28 cellular contexts compared by ENCODE assay signal in the genomic region with DNA sequence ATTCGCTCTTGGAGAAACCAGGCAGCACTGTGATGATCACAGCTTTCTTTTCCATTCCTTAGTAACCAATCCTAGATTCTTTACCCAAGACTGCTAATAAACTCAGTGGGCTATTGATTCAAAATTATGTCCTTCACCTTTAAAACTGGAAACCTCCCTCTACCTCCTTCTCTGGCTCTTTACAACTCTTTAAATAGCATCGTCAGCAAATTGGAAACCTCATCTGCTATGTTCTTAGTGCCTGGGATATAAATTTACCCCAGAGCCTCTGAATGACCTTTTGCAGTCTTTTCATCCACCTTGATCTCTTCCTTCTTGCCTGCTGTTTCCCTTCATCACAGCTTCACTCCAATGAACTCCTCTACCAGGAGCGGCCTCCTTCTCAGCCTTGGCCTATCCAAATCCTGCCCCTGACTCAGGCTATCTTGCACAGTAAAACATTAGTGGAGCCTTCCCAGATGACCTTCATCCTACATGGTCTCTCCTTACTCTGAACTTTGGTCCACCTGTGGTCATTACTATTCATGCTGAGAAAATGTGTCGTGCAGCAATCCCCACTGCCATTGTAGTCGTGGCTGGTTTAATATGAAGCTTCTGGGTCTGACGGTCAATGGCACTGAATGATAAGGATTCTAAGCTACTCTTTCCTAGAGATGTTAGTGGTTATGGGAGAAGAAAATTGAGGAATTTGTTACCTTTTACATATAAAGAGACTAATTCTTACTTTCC.
"Had no signal": no experiment of that assay in that cellular context is flagged by ENCODE, and none has a peak within 500 bp of the region (broad histone marks: within the 10 kb centered on the region; RNA-seq: fewer than 3 reads in every experiment).

No MANE protein-coding gene starts in this region.

- H3K36me3 ChIP-seq: ascending aorta, brain microvascular endothelial cell, esophagus squamous epithelium had no signal

- H3K4me3 ChIP-seq: ascending aorta, coronary artery, dorsolateral prefrontal cortex, esophagus squamous epithelium had no signal

- H3K27ac Mint-ChIP-seq: activated CD4-positive, alpha-beta memory T cell treated with anti-CD3 and anti-CD28 coated beads for 36 hours; activated CD4-positive, alpha-beta T cell treated with anti-CD3 and anti-CD28 coated beads for 36 hours; activated CD4-positive, alpha-beta T cell treated with anti-CD3 and anti-CD28 coated beads, Interleukin-2, amount 10 ng/mL, durations not matched to agents 24 days and 14 days; activated CD8-positive, alpha-beta memory T cell treated with anti-CD3 and anti-CD28 coated beads, Interleukin-2, amount 10 ng/mL, durations not matched to agents 7 days and 5 days; activated CD8-positive, alpha-beta T cell treated with anti-CD3 and anti-CD28 coated beads, Interleukin-2, amount 10 ng/mL, durations not matched to agents 7 days and 5 days; activated naive CD4-positive, alpha-beta T cell treated with anti-CD3 and anti-CD28 coated beads for 36 hours; activated naive CD4-positive, alpha-beta T cell treated with anti-CD3 and anti-CD28 coated beads, Interleukin-2, amount 50 U/mL, for 24 hours; activated naive CD8-positive, alpha-beta T cell treated with anti-CD3 and anti-CD28 coated beads for 36 hours; activated T-helper 1 cell treated with anti-CD3 and anti-CD28 coated beads, Interleukin-12 subunit alpha, Interleukin-12 subunit beta, Interleukin-2, Interleukin-4 antibody, amounts not matched to agents 30 ng/mL and 10 ng/mL and 1 ng/mL, durations not matched to agents 14 hours and 24 hours and 36 hours; activated T-helper 2 cell treated with anti-CD3 and anti-CD28 coated beads, Interferon-gamma antibody, Interleukin-2, Interleukin-4, amounts not matched to agents 10 μg/mL and 5 μg/mL and 100 μg/mL, durations not matched to agents 14 hours and 24 hours and 36 hours; dendritic cell treated with granulocyte-macrophage colony-stimulating factor and Interleukin-4, amounts not matched to agents 40 ng/mL and 50 ng/mL, for 4 days; effector memory CD8-positive, alpha-beta T cell had no signal

- H3K4me3 Mint-ChIP-seq: activated CD4-positive, alpha-beta memory T cell treated with anti-CD3 and anti-CD28 coated beads for 36 hours; activated CD4-positive, alpha-beta T cell treated with anti-CD3 and anti-CD28 coated beads for 36 hours; activated CD4-positive, alpha-beta T cell treated with anti-CD3 and anti-CD28 coated beads, Interleukin-2, amount 10 ng/mL, durations not matched to agents 24 days and 14 days; activated CD8-positive, alpha-beta memory T cell treated with anti-CD3 and anti-CD28 coated beads, Interleukin-2, amount 10 ng/mL, durations not matched to agents 7 days and 5 days; activated CD8-positive, alpha-beta T cell treated with anti-CD3 and anti-CD28 coated beads, Interleukin-2, amount 10 ng/mL, durations not matched to agents 7 days and 5 days; activated naive CD4-positive, alpha-beta T cell treated with anti-CD3 and anti-CD28 coated beads for 36 hours; activated naive CD4-positive, alpha-beta T cell treated with anti-CD3 and anti-CD28 coated beads, Interleukin-2, amount 50 U/mL, for 24 hours; activated naive CD8-positive, alpha-beta T cell treated with anti-CD3 and anti-CD28 coated beads for 36 hours; activated T-helper 1 cell treated with anti-CD3 and anti-CD28 coated beads, Interleukin-12 subunit alpha, Interleukin-12 subunit beta, Interleukin-2, Interleukin-4 antibody, amounts not matched to agents 30 ng/mL and 10 ng/mL and 1 ng/mL, durations not matched to agents 14 hours and 24 hours and 36 hours; central memory CD8-positive, alpha-beta T cell; dendritic cell treated with granulocyte-macrophage colony-stimulating factor and Interleukin-4, amounts not matched to agents 40 ng/mL and 50 ng/mL, for 4 days; effector memory CD8-positive, alpha-beta T cell had no signal

- H3K4me1 ChIP-seq: ascending aorta had no signal

- ATAC-seq: activated CD4-positive, alpha-beta T cell treated with anti-CD3 and anti-CD28 coated beads for 36 hours; activated CD8-positive, alpha-beta memory T cell treated with anti-CD3 and anti-CD28 coated beads, Interleukin-2, amount 10 ng/mL, durations not matched to agents 7 days and 5 days; activated CD8-positive, alpha-beta T cell treated with anti-CD3 and anti-CD28 coated beads, Interleukin-2, amount 10 ng/mL, durations not matched to agents 7 days and 5 days; effector memory CD8-positive, alpha-beta T cell had no signal

- H3K27ac ChIP-seq: ascending aorta, brain microvascular endothelial cell, coronary artery, dorsolateral prefrontal cortex, esophagus squamous epithelium had no signal

- H3K9me3 ChIP-seq: ascending aorta, esophagus squamous epithelium had no signal

- H3K27me3 Mint-ChIP-seq: activated CD4-positive, alpha-beta memory T cell treated with anti-CD3 and anti-CD28 coated beads for 36 hours; activated CD4-positive, alpha-beta T cell treated with anti-CD3 and anti-CD28 coated beads for 36 hours; activated CD4-positive, alpha-beta T cell treated with anti-CD3 and anti-CD28 coated beads, Interleukin-2, amount 10 ng/mL, durations not matched to agents 24 days and 14 days; activated CD8-positive, alpha-beta memory T cell treated with anti-CD3 and anti-CD28 coated beads, Interleukin-2, amount 10 ng/mL, durations not matched to agents 7 days and 5 days; activated naive CD4-positive, alpha-beta T cell treated with anti-CD3 and anti-CD28 coated beads, Interleukin-2, amount 50 U/mL, for 24 hours; activated naive CD8-positive, alpha-beta T cell treated with anti-CD3 and anti-CD28 coated beads for 36 hours; central memory CD8-positive, alpha-beta T cell; dendritic cell treated with granulocyte-macrophage colony-stimulating factor and Interleukin-4, amounts not matched to agents 40 ng/mL and 50 ng/mL, for 4 days; effector memory CD8-positive, alpha-beta T cell had no signal

- H3K36me3 Mint-ChIP-seq: activated CD8-positive, alpha-beta memory T cell treated with anti-CD3 and anti-CD28 coated beads, Interleukin-2, amount 10 ng/mL, durations not matched to agents 7 days and 5 days had no signal

- DNase-seq: activated CD4-positive, alpha-beta memory T cell treated with anti-CD3 and anti-CD28 coated beads for 36 hours; activated CD4-positive, alpha-beta T cell treated with anti-CD3 and anti-CD28 coated beads for 36 hours; activated CD4-positive, alpha-beta T cell treated with anti-CD3 and anti-CD28 coated beads, Interleukin-2, amount 10 ng/mL, durations not matched to agents 24 days and 14 days; activated CD4-positive, CD25-positive, alpha-beta regulatory T cell; activated CD4-positive, CD25-positive, alpha-beta regulatory T cell treated with anti-CD3 and anti-CD28 coated beads, Interleukin-2, amount 50 U/mL, for 72 hours; activated CD8-positive, alpha-beta memory T cell treated with anti-CD3 and anti-CD28 coated beads, Interleukin-2, amount 10 ng/mL, durations not matched to agents 7 days and 5 days; activated CD8-positive, alpha-beta memory T cell treated with anti-CD3 and anti-CD28 coated beads, Interleukin-2, amount 50 U/mL, for 4 hours; activated CD8-positive, alpha-beta T cell treated with anti-CD3 and anti-CD28 coated beads, Interleukin-2, amount 10 ng/mL, durations not matched to agents 7 days and 5 days; activated effector memory CD4-positive, alpha-beta T cell treated with anti-CD3 and anti-CD28 coated beads, Interleukin-2, amount 50 U/mL, for 16 hours; activated naive CD4-positive, alpha-beta T cell treated with anti-CD3 and anti-CD28 coated beads for 36 hours; activated naive CD8-positive, alpha-beta T cell treated with anti-CD3 and anti-CD28 coated beads for 36 hours; activated T-cell treated with anti-CD3 and anti-CD28 coated beads, Interleukin-2, amount 50 U/mL, for 1 hour; activated T-cell treated with anti-CD3 and anti-CD28 coated beads, Interleukin-2, amount 50 U/mL, for 48 hours; brain microvascular endothelial cell; dorsolateral prefrontal cortex; effector memory CD8-positive, alpha-beta T cell; erythroblast; esophagus squamous epithelium; foreskin melanocyte; head of caudate nucleus; T-helper 2 cell had no signal

- H3K27me3 ChIP-seq: ascending aorta, brain microvascular endothelial cell, dorsolateral prefrontal cortex, esophagus squamous epithelium had no signal

- H3K4me1 Mint-ChIP-seq: activated CD4-positive, alpha-beta T cell treated with anti-CD3 and anti-CD28 coated beads for 36 hours; activated CD4-positive, alpha-beta T cell treated with anti-CD3 and anti-CD28 coated beads, Interleukin-2, amount 10 ng/mL, durations not matched to agents 24 days and 14 days; activated CD8-positive, alpha-beta memory T cell treated with anti-CD3 and anti-CD28 coated beads, Interleukin-2, amount 10 ng/mL, durations not matched to agents 7 days and 5 days; activated naive CD4-positive, alpha-beta T cell treated with anti-CD3 and anti-CD28 coated beads, Interleukin-2, amount 50 U/mL, for 24 hours; activated naive CD8-positive, alpha-beta T cell treated with anti-CD3 and anti-CD28 coated beads for 36 hours; central memory CD8-positive, alpha-beta T cell had no signal

- H3K9me3 Mint-ChIP-seq: activated CD4-positive, alpha-beta memory T cell treated with anti-CD3 and anti-CD28 coated beads for 36 hours; activated CD4-positive, alpha-beta T cell treated with anti-CD3 and anti-CD28 coated beads, Interleukin-2, amount 10 ng/mL, durations not matched to agents 24 days and 14 days; activated naive CD4-positive, alpha-beta T cell treated with anti-CD3 and anti-CD28 coated beads for 36 hours; activated naive CD4-positive, alpha-beta T cell treated with anti-CD3 and anti-CD28 coated beads, Interleukin-2, amount 50 U/mL, for 24 hours; activated naive CD8-positive, alpha-beta T cell treated with anti-CD3 and anti-CD28 coated beads for 36 hours; activated T-helper 1 cell treated with anti-CD3 and anti-CD28 coated beads, Interleukin-12 subunit alpha, Interleukin-12 subunit beta, Interleukin-2, Interleukin-4 antibody, amounts not matched to agents 30 ng/mL and 10 ng/mL and 1 ng/mL, durations not matched to agents 14 hours and 24 hours and 36 hours; activated T-helper 2 cell treated with anti-CD3 and anti-CD28 coated beads, Interferon-gamma antibody, Interleukin-2, Interleukin-4, amounts not matched to agents 10 μg/mL and 5 μg/mL and 100 μg/mL, durations not matched to agents 14 hours and 24 hours and 36 hours; central memory CD8-positive, alpha-beta T cell; dendritic cell treated with granulocyte-macrophage colony-stimulating factor and Interleukin-4, amounts not matched to agents 40 ng/mL and 50 ng/mL, for 4 days; effector memory CD8-positive, alpha-beta T cell had no signal
